Comparison of ENCODE assay signal across 26 cellular contexts in the genomic region with DNA sequence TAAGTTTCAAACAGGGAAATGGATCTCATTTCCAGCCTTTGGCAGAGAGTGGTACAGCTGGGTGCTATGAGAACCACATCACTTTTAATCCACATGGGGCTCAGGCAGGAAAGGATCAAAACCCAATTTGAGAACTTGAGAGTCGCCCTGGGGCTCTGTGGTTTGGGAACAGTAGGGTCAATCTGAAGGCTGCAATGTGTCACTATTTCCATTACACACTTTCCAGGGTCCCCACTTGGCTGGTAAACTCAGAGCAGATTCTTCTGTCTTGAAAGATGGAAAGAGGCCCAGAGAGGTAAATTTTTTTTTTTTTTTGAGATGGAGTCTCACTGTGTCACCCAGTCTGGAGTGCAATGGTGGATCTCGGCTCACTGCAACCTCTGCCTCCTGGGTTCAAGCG. TPM values are rescaled to one million over a fixed set of nuclear protein-coding genes. Genes with fewer than 3 reads are reported as not detected.
DNase-seq lines count a peak whose midpoint lies in the region; ATAC-seq and TF ChIP-seq lines count a peak whose summit lies in the region.
"Had no signal": no experiment of that assay in that cellular context is flagged by ENCODE, and none has a peak within 500 bp of the region (broad histone marks: within the 10 kb centered on the region; RNA-seq: fewer than 3 reads in every experiment).

No MANE protein-coding gene starts in this region.

- no peak overlapping the region for H3K4me3 Mint-ChIP-seq in chondrocyte (ENCODE audit: unreplicated experiment)
- no peak overlapping the region for H3K4me3 Mint-ChIP-seq in stimulated activated naive CD8-positive, alpha-beta T cell treated with anti-CD3 and anti-CD28 coated beads, Interleukin-15, Interleukin-2, amounts not matched to agents 100 ng/mL and 50 ng/mL, for 24 hours
- H3K4me3 Mint-ChIP-seq: activated naive CD8-positive, alpha-beta T cell treated with anti-CD3 and anti-CD28 coated beads, Interleukin-2, amount 10 ng/mL, durations not matched to agents 7 days and 5 days; CD14-positive monocyte; naive thymus-derived CD4-positive, alpha-beta T cell had no signal

- H3K27me3 Mint-ChIP-seq in chondrocyte (ENCODE audit: low read depth), result no peaks in the 10 kb centered on the region
- no peaks in the 10 kb centered on the region for H3K27me3 Mint-ChIP-seq in stimulated activated naive CD8-positive, alpha-beta T cell treated with anti-CD3 and anti-CD28 coated beads, Interleukin-15, Interleukin-2, amounts not matched to agents 100 ng/mL and 50 ng/mL, for 24 hours
- H3K27me3 Mint-ChIP-seq: activated naive CD8-positive, alpha-beta T cell treated with anti-CD3 and anti-CD28 coated beads, Interleukin-2, amount 10 ng/mL, durations not matched to agents 7 days and 5 days; naive thymus-derived CD4-positive, alpha-beta T cell had no signal

- no peaks in the 10 kb centered on the region for H3K9me3 ChIP-seq in KOPT-K1 (ENCODE audit: insufficient read depth, low read length, poor library complexity, severe bottlenecking)
- H3K9me3 ChIP-seq: gastroesophageal sphincter, upper lobe of left lung had no signal

- peak overlapping the region; percentile 42 for H3K27ac ChIP-seq in KOPT-K1 (ENCODE audit: low read depth, low read length, poor library complexity, severe bottlenecking)
- H3K27ac ChIP-seq: dorsolateral prefrontal cortex, gastroesophageal sphincter, upper lobe of left lung had no signal

- H3K4me1 Mint-ChIP-seq in chondrocyte (ENCODE audit: low read depth), result peaks cover 28% of the 10 kb centered on the region
- H3K4me1 Mint-ChIP-seq in stimulated activated naive CD8-positive, alpha-beta T cell treated with anti-CD3 and anti-CD28 coated beads, Interleukin-15, Interleukin-2, amounts not matched to agents 100 ng/mL and 50 ng/mL, for 24 hours (ENCODE audit: low read depth), result peaks cover 18% of the 10 kb centered on the region
- H3K4me1 Mint-ChIP-seq: activated naive CD8-positive, alpha-beta T cell treated with anti-CD3 and anti-CD28 coated beads, Interleukin-2, amount 10 ng/mL, durations not matched to agents 7 days and 5 days; CD14-positive monocyte; naive thymus-derived CD4-positive, alpha-beta T cell had no signal

- H3K36me3 ChIP-seq in KOPT-K1 (ENCODE audit: insufficient read depth, low read length), result no peaks in the 10 kb centered on the region
- H3K36me3 ChIP-seq: gastroesophageal sphincter, upper lobe of left lung had no signal

- no peaks in the 10 kb centered on the region for H3K9me3 Mint-ChIP-seq in activated naive CD4-positive, alpha-beta T cell treated with anti-CD3 and anti-CD28 coated beads, Interleukin-2, amount 50 U/mL, for 72 hours
- no peaks in the 10 kb centered on the region for H3K9me3 Mint-ChIP-seq in chondrocyte (ENCODE audit: low read depth)
- no peaks in the 10 kb centered on the region for H3K9me3 Mint-ChIP-seq in stimulated activated naive CD8-positive, alpha-beta T cell treated with anti-CD3 and anti-CD28 coated beads, Interleukin-15, Interleukin-2, amounts not matched to agents 100 ng/mL and 50 ng/mL, for 24 hours
- H3K9me3 Mint-ChIP-seq: activated naive CD8-positive, alpha-beta T cell treated with anti-CD3 and anti-CD28 coated beads, Interleukin-2, amount 10 ng/mL, durations not matched to agents 7 days and 5 days; naive thymus-derived CD4-positive, alpha-beta T cell had no signal

- no peaks in the 10 kb centered on the region for H3K36me3 Mint-ChIP-seq in activated naive CD4-positive, alpha-beta T cell treated with anti-CD3 and anti-CD28 coated beads, Interleukin-2, amount 50 U/mL, for 72 hours
- H3K36me3 Mint-ChIP-seq in chondrocyte (ENCODE audit: low read depth), result no peaks in the 10 kb centered on the region
- no peaks in the 10 kb centered on the region for H3K36me3 Mint-ChIP-seq in stimulated activated naive CD8-positive, alpha-beta T cell treated with anti-CD3 and anti-CD28 coated beads, Interleukin-15, Interleukin-2, amounts not matched to agents 100 ng/mL and 50 ng/mL, for 24 hours (ENCODE audit: low read depth)
- H3K36me3 Mint-ChIP-seq: activated naive CD8-positive, alpha-beta T cell treated with anti-CD3 and anti-CD28 coated beads, Interleukin-2, amount 10 ng/mL, durations not matched to agents 7 days and 5 days; CD14-positive monocyte; naive thymus-derived CD4-positive, alpha-beta T cell had no signal

- DNase-seq in activated naive CD4-positive, alpha-beta T cell treated with anti-CD3 and anti-CD28 coated beads, Interleukin-2, amount 50 U/mL, for 72 hours (ENCODE audit: low spot score in 2 of 2), result no peak
- no peak for DNase-seq in activated naive CD4-positive, alpha-beta T cell (lab: John Stamatoyannopoulos, UW)
- DNase-seq in chondrocyte (ENCODE audit: low spot score) (no peak), OCI-M2 (lab: John Stamatoyannopoulos, UW; ENCODE audit: unreplicated experiment) (no peak), glomerular visceral epithelial cell (ENCODE audit: extremely low spot score) (no peak)
- DNase-seq: activated CD4-positive, CD25-positive, alpha-beta regulatory T cell treated with anti-CD3 and anti-CD28 coated beads, Interleukin-2, amount 50 U/mL, for 72 hours; activated naive CD8-positive, alpha-beta T cell treated with anti-CD3 and anti-CD28 coated beads, Interleukin-2, amount 10 ng/mL, durations not matched to agents 7 days and 5 days; dorsolateral prefrontal cortex; Karpas-422; naive thymus-derived CD4-positive, alpha-beta T cell; NCI-H1436 treated with DMSO at 0.1 percent for 48 hours; NCI-H345; NCI-H748 treated with DMSO at 0.1 percent for 48 hours; retina; small intestine; stimulated activated CD4-positive, alpha-beta T cell treated with anti-CD3 and anti-CD28 coated beads, Interleukin-1b, Interleukin-23, amount 100 ng/mL, for 48 hours; T-helper 1 cell; upper lobe of left lung had no signal

- H3K27ac Mint-ChIP-seq in activated naive CD4-positive, alpha-beta T cell treated with anti-CD3 and anti-CD28 coated beads, Interleukin-2, amount 50 U/mL, for 72 hours, result no peak overlapping the region
- H3K27ac Mint-ChIP-seq in chondrocyte (ENCODE audit: unreplicated experiment), result peak overlapping the region; percentile 12
- peak overlapping the region; percentile 68 for H3K27ac Mint-ChIP-seq in stimulated activated naive CD8-positive, alpha-beta T cell treated with anti-CD3 and anti-CD28 coated beads, Interleukin-15, Interleukin-2, amounts not matched to agents 100 ng/mL and 50 ng/mL, for 24 hours
- H3K27ac Mint-ChIP-seq: activated naive CD8-positive, alpha-beta T cell treated with anti-CD3 and anti-CD28 coated beads, Interleukin-2, amount 10 ng/mL, durations not matched to agents 7 days and 5 days; naive thymus-derived CD4-positive, alpha-beta T cell had no signal

- ATAC-seq in activated naive CD4-positive, alpha-beta T cell treated with anti-CD3 and anti-CD28 coated beads, Interleukin-2, amount 50 U/mL, for 72 hours, result peak; percentile 37 to 53
- ATAC-seq: gastroesophageal sphincter; left lobe of liver; naive thymus-derived CD4-positive, alpha-beta T cell had no signal

- no peak for TF ChIP-seq CTCF in chondrocyte (IDR thresholded peaks at IDR 0.05)

RNA-seq across cellular contexts. Expression of a gene that starts 6.7 kb away (rescaled TPM):
- total RNA-seq in activated naive CD4-positive, alpha-beta T cell treated with anti-CD3 and anti-CD28 coated beads, Interleukin-2, amount 50 U/mL, for 72 hours, result not detected
- total RNA-seq in chondrocyte, result 0.82 to 0.97 TPM in 2 of 3 replicates, not detected in the other
- total RNA-seq: activated naive CD8-positive, alpha-beta T cell treated with anti-CD3 and anti-CD28 coated beads, Interleukin-2, amount 10 ng/mL, durations not matched to agents 7 days and 5 days; astrocyte; fibroblast of lung; left lobe of liver; naive thymus-derived CD4-positive, alpha-beta T cell; osteoblast had no signal

RNA-seq across cellular contexts. Expression of a gene that starts 10.8 kb away (rescaled TPM):
- total RNA-seq in activated naive CD4-positive, alpha-beta T cell treated with anti-CD3 and anti-CD28 coated beads, Interleukin-2, amount 50 U/mL, for 72 hours, result 1 to 10 TPM; 2.5 to 6.4 TPM
- total RNA-seq in chondrocyte, result 26.8 to 50.5 TPM (median 46.4 TPM) in 3 replicates

RNA-seq across cellular contexts. Expression of a gene that starts 58.3 kb away (rescaled TPM):
- 100 to 1,000 TPM in 1 of 2 donors, 10 to 100 TPM in 1; 77.8 to 186 TPM for total RNA-seq in activated naive CD4-positive, alpha-beta T cell treated with anti-CD3 and anti-CD28 coated beads, Interleukin-2, amount 50 U/mL, for 72 hours
- total RNA-seq in chondrocyte, result 71.9 to 99.2 TPM (median 75.9 TPM) in 3 replicates

Comparison
In these comparisons a context has a peak if more than half of its experiments do, and no peak if none do; other contexts are left out.
1. H3K27ac Mint-ChIP-seq: peak in chondrocyte (single experiment) and stimulated activated naive CD8-positive, alpha-beta T cell treated with anti-CD3 and anti-CD28 coated beads, Interleukin-15, Interleukin-2, amounts not matched to agents 100 ng/mL and 50 ng/mL, for 24 hours (single experiment); none in activated naive CD4-positive, alpha-beta T cell treated with anti-CD3 and anti-CD28 coated beads, Interleukin-2, amount 50 U/mL, for 72 hours (0 of 2).